Comparison of ENCODE assay signal across 8 cellular contexts in the genomic region with DNA sequence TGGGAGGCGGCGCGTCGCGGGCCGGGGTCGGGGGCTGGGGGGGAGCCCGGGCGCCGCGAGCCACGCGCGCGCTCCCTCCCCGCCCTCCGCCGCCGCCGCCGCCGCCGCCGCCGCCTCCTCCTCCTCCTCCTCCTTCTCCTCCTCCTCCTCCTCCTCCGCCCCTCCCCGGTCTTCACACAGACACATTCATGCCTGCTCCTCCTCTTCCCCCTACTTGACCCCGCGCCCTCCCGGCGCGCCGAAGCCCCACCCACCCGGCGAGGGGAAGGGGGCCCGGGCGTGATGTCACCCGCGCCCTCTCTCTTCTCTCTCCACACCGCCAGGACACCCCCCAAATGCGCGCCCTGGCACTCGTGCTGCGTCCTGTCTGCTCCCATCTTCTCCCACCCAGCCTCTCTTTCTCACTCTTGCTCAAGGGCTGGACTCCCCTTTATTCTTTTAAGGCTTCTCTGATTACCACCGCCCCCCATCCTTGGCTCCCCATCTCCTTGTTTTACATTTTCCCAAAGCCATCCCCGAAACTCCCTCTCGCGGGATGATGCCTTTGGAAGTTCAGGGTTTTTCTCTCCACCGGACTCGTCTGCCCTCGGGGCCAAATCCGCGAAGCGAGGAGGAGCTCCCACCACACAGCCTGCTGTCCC. TPM values are rescaled to one million over a fixed set of nuclear protein-coding genes. Genes with fewer than 3 reads are reported as not detected.
DNase-seq lines count a peak whose midpoint lies in the region; ATAC-seq and TF ChIP-seq lines count a peak whose summit lies in the region.

No MANE protein-coding gene starts in this region.

- 6 to 15% (median 11%) methylated on average over 28 to 43 of the region's 54 CpGs for WGBS in heart left ventricle, 4 donors

- peak overlapping the region in 11 of 12 donors; percentile 66 to 95 (median 87) for H3K27ac ChIP-seq in heart left ventricle
- peak overlapping the region; percentile 27 for H3K27ac ChIP-seq in parathyroid adenoma

- in situ Hi-C loops in G401 (cut with HindIII; ENCODE audit: low sequenced_read_pairs): no loop called here

- H3K79me2 ChIP-seq in parathyroid adenoma: no peaks in the 10 kb centered on the region

- H3K27ac Mint-ChIP-seq in stimulated activated naive CD8-positive, alpha-beta T cell treated with anti-CD3 and anti-CD28 coated beads, Interleukin-15, Interleukin-2, amounts not matched to agents 100 ng/mL and 50 ng/mL, for 24 hours: no peak overlapping the region
- no peak overlapping the region for H3K27ac Mint-ChIP-seq in activated naive CD8-positive, alpha-beta T cell treated with anti-CD3 and anti-CD28 coated beads, Interleukin-2, amount 10 ng/mL, durations not matched to agents 7 days and 5 days

- TF ChIP-seq POLR2A in heart left ventricle (IDR thresholded peaks at IDR 0.05): no peak

- no peaks in the 10 kb centered on the region for H3K36me3 Mint-ChIP-seq in stimulated activated naive CD8-positive, alpha-beta T cell treated with anti-CD3 and anti-CD28 coated beads, Interleukin-15, Interleukin-2, amounts not matched to agents 100 ng/mL and 50 ng/mL, for 24 hours (ENCODE audit: low read depth)
- H3K36me3 Mint-ChIP-seq in activated naive CD8-positive, alpha-beta T cell treated with anti-CD3 and anti-CD28 coated beads, Interleukin-2, amount 10 ng/mL, durations not matched to agents 7 days and 5 days: peaks cover 2% of the 10 kb centered on the region

- H3K4me1 ChIP-seq in heart left ventricle (peaks cover 0 to 16% (median 8%) of the 10 kb centered on the region in 12 donors), parathyroid adenoma (no peaks in the 10 kb centered on the region)

- H2AFZ ChIP-seq in parathyroid adenoma: peak overlapping the region; percentile 82

- no peak overlapping the region for H3K4me2 ChIP-seq in parathyroid adenoma (ENCODE audit: low read length)

- H3K4me1 Mint-ChIP-seq in stimulated activated naive CD8-positive, alpha-beta T cell treated with anti-CD3 and anti-CD28 coated beads, Interleukin-15, Interleukin-2, amounts not matched to agents 100 ng/mL and 50 ng/mL, for 24 hours (ENCODE audit: low read depth): peaks cover 7% of the 10 kb centered on the region
- H3K4me1 Mint-ChIP-seq in activated naive CD8-positive, alpha-beta T cell treated with anti-CD3 and anti-CD28 coated beads, Interleukin-2, amount 10 ng/mL, durations not matched to agents 7 days and 5 days: peaks cover 9% of the 10 kb centered on the region

- H3K4me3 ChIP-seq in heart left ventricle (peak overlapping the region; percentile 42 to 95 (median 79)), parathyroid adenoma (ENCODE audit: low read depth, low read length) (peak overlapping the region; percentile 66)

- TF ChIP-seq CTCF in heart left ventricle (IDR thresholded peaks at IDR 0.05) (peak in 1 of 12 donors; percentile 2), parathyroid adenoma (IDR thresholded peaks at IDR 0.05) (no peak)

- H3K9me3 Mint-ChIP-seq in stimulated activated naive CD8-positive, alpha-beta T cell treated with anti-CD3 and anti-CD28 coated beads, Interleukin-15, Interleukin-2, amounts not matched to agents 100 ng/mL and 50 ng/mL, for 24 hours: no peaks in the 10 kb centered on the region
- no peaks in the 10 kb centered on the region for H3K9me3 Mint-ChIP-seq in activated naive CD8-positive, alpha-beta T cell treated with anti-CD3 and anti-CD28 coated beads, Interleukin-2, amount 10 ng/mL, durations not matched to agents 7 days and 5 days

- H3K36me3 ChIP-seq in heart left ventricle (no peaks in the 10 kb centered on the region), parathyroid adenoma (ENCODE audit: control insufficient read depth, insufficient read depth, low read length) (no peaks in the 10 kb centered on the region)

- DNase-seq in stimulated activated naive CD8-positive, alpha-beta T cell treated with anti-CD3 and anti-CD28 coated beads, Interleukin-15, Interleukin-2, amounts not matched to agents 100 U/mL and 50 U/mL, for 24 hours: no peak
- peak; percentile 27 for DNase-seq in activated naive CD8-positive, alpha-beta T cell treated with anti-CD3 and anti-CD28 coated beads, Interleukin-2, amount 10 ng/mL, durations not matched to agents 7 days and 5 days
- DNase-seq in heart left ventricle (peak; percentile 76 to 83 (median 76)), G401 (ENCODE audit: low spot score) (no peak), inferior parietal cortex (ENCODE audit: extremely low spot score) (no peak)

- POLR2A ChIA-PET in activated naive CD8-positive, alpha-beta T cell treated with anti-CD3 and anti-CD28 coated beads, Interleukin-2, amount 10 ng/mL, durations not matched to agents 7 days and 5 days (lab: Charles Lee): no interaction called here

- ATAC-seq in stimulated activated naive CD8-positive, alpha-beta T cell treated with anti-CD3 and anti-CD28 coated beads, Interleukin-15, Interleukin-2, amounts not matched to agents 100 U/mL and 50 U/mL, for 24 hours: no peak
- ATAC-seq in activated naive CD8-positive, alpha-beta T cell treated with anti-CD3 and anti-CD28 coated beads, Interleukin-2, amount 10 ng/mL, durations not matched to agents 7 days and 5 days (ENCODE audit: low read depth): no peak
- peak in 3 of 4 donors; percentile 38 to 59 (median 43) for ATAC-seq in heart left ventricle
- no peak for ATAC-seq in GM21723 (IDR thresholded peaks at IDR 0.05; ENCODE audit: unreplicated experiment)

- H3K4me3 Mint-ChIP-seq in stimulated activated naive CD8-positive, alpha-beta T cell treated with anti-CD3 and anti-CD28 coated beads, Interleukin-15, Interleukin-2, amounts not matched to agents 100 ng/mL and 50 ng/mL, for 24 hours: peak overlapping the region; percentile 71
- H3K4me3 Mint-ChIP-seq in activated naive CD8-positive, alpha-beta T cell treated with anti-CD3 and anti-CD28 coated beads, Interleukin-2, amount 10 ng/mL, durations not matched to agents 7 days and 5 days: peak overlapping the region; percentile 89

- H3K9ac ChIP-seq in parathyroid adenoma: no peak overlapping the region

- peaks cover 68% of the 10 kb centered on the region for H3K27me3 Mint-ChIP-seq in stimulated activated naive CD8-positive, alpha-beta T cell treated with anti-CD3 and anti-CD28 coated beads, Interleukin-15, Interleukin-2, amounts not matched to agents 100 ng/mL and 50 ng/mL, for 24 hours
- H3K27me3 Mint-ChIP-seq in activated naive CD8-positive, alpha-beta T cell treated with anti-CD3 and anti-CD28 coated beads, Interleukin-2, amount 10 ng/mL, durations not matched to agents 7 days and 5 days: peaks cover 76% of the 10 kb centered on the region

- H3K27me3 ChIP-seq in heart left ventricle (peaks cover 0 to 40% (median 0%) of the 10 kb centered on the region in 9 donors), parathyroid adenoma (ENCODE audit: control insufficient read depth, insufficient read depth, low read length) (no peaks in the 10 kb centered on the region)

- H3K9me3 ChIP-seq in heart left ventricle (no peaks in the 10 kb centered on the region), parathyroid adenoma (ENCODE audit: control insufficient read depth, low read length) (no peaks in the 10 kb centered on the region)

- intact Hi-C loops in heart left ventricle (cut with DNase I): loop anchor here in 4 of 10 donors (2.0 to 10.0 kb wide), 5 partner anchors 247 to 457 kb away; no protein-coding TSS in a partner anchor

RNA-seq across cellular contexts. Expression of gene GLI3, which starts 1.0 kb away (rescaled TPM):
- total RNA-seq in activated naive CD8-positive, alpha-beta T cell treated with anti-CD3 and anti-CD28 coated beads, Interleukin-2, amount 10 ng/mL, durations not matched to agents 7 days and 5 days: 1 to 10 TPM in 1 of 2 experiments, under 1 TPM in 1; 0.75 to 1.3 TPM
- total RNA-seq in heart left ventricle: 10 to 100 TPM in 1 of 9 donors, 1 to 10 TPM in 8; 2.0 to 14.4 (median 6.4) TPM
- 1 to 10 TPM in 1 of 2 donors, under 1 TPM in 1; 0.50 to 2.3 TPM for polyA plus RNA-seq in heart left ventricle
- not detected in 2 replicates for total RNA-seq in G401 (2014; rRNA removed; shearing (Covaris generic))

Comparison
In these comparisons a context has a peak if more than half of its experiments do, and no peak if none do; other contexts are left out.
1. ATAC-seq: peak in heart left ventricle (3 of 4); none in stimulated activated naive CD8-positive, alpha-beta T cell treated with anti-CD3 and anti-CD28 coated beads, Interleukin-15, Interleukin-2, amounts not matched to agents 100 U/mL and 50 U/mL, for 24 hours (single experiment), activated naive CD8-positive, alpha-beta T cell treated with anti-CD3 and anti-CD28 coated beads, Interleukin-2, amount 10 ng/mL, durations not matched to agents 7 days and 5 days (single experiment) and GM21723 (single experiment).
2. DNase-seq: peak in activated naive CD8-positive, alpha-beta T cell treated with anti-CD3 and anti-CD28 coated beads, Interleukin-2, amount 10 ng/mL, durations not matched to agents 7 days and 5 days (single experiment) and heart left ventricle (5 of 5); none in stimulated activated naive CD8-positive, alpha-beta T cell treated with anti-CD3 and anti-CD28 coated beads, Interleukin-15, Interleukin-2, amounts not matched to agents 100 U/mL and 50 U/mL, for 24 hours (single experiment), G401 (single experiment) and inferior parietal cortex (single experiment).